Comparison of ENCODE assay signal across 1 cellular context in the genomic region with DNA sequence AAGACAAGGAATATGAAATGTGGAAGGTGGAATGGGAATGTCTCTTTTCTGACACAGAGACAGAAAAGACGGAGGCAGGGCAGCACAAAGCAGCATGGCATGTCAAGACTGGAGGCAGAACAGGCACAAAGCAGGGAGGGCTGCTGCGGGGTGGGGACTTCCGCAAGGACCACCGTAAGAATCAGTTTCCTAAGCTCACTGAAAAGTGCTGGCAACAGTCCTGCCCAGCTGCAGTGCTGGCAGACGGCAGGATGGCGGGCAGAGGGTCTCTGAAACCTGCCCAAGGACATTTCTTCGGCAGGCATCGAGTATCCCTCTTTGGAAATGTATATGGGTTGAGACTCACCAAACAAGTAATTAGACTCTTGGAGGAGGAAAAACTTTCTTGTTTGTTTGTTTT.
TF ChIP-seq lines count a peak whose summit lies in the region.

No MANE protein-coding gene starts in this region.

TF ChIP-seq in K562, 482 proteins besides CTCF, POLR2A, EP300 and RAD21:
- TF ChIP-seq, protein P1, sequence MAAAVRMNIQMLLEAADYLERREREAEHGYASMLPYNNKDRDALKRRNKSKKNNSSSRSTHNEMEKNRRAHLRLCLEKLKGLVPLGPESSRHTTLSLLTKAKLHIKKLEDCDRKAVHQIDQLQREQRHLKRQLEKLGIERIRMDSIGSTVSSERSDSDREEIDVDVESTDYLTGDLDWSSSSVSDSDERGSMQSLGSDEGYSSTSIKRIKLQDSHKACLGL (CRISPR knock-in tag; IDR thresholded peaks at IDR 0.05; ENCODE audit: borderline replicate concordance, poor library complexity, severe bottlenecking) = no peak
- TF ChIP-seq, protein P2, sequence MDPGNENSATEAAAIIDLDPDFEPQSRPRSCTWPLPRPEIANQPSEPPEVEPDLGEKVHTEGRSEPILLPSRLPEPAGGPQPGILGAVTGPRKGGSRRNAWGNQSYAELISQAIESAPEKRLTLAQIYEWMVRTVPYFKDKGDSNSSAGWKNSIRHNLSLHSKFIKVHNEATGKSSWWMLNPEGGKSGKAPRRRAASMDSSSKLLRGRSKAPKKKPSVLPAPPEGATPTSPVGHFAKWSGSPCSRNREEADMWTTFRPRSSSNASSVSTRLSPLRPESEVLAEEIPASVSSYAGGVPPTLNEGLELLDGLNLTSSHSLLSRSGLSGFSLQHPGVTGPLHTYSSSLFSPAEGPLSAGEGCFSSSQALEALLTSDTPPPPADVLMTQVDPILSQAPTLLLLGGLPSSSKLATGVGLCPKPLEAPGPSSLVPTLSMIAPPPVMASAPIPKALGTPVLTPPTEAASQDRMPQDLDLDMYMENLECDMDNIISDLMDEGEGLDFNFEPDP (CRISPR knock-in tag; IDR thresholded peaks at IDR 0.05) = no peak
- TF ChIP-seq, protein P3, sequence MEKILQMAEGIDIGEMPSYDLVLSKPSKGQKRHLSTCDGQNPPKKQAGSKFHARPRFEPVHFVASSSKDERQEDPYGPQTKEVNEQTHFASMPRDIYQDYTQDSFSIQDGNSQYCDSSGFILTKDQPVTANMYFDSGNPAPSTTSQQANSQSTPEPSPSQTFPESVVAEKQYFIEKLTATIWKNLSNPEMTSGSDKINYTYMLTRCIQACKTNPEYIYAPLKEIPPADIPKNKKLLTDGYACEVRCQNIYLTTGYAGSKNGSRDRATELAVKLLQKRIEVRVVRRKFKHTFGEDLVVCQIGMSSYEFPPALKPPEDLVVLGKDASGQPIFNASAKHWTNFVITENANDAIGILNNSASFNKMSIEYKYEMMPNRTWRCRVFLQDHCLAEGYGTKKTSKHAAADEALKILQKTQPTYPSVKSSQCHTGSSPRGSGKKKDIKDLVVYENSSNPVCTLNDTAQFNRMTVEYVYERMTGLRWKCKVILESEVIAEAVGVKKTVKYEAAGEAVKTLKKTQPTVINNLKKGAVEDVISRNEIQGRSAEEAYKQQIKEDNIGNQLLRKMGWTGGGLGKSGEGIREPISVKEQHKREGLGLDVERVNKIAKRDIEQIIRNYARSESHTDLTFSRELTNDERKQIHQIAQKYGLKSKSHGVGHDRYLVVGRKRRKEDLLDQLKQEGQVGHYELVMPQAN (IDR thresholded peaks at IDR 0.05; ENCODE audit: borderline replicate concordance) = no peak
- TF ChIP-seq TCFL5 (CRISPR knock-in tag; conservative IDR thresholded peaks at IDR 0.05) (no peak), NR1H2 (CRISPR knock-in tag; IDR thresholded peaks at IDR 0.05) (no peak), EWSR1 (IDR thresholded peaks at IDR 0.05; ENCODE audit: borderline replicate concordance, low read depth, partially characterized antibody) (no peak), ZBTB17 (CRISPR knock-in tag; IDR thresholded peaks at IDR 0.05) (no peak), ESRRA (IDR thresholded peaks at IDR 0.05; ENCODE audit: borderline replicate concordance, low read depth) (no peak)
- TF ChIP-seq, protein P4, sequence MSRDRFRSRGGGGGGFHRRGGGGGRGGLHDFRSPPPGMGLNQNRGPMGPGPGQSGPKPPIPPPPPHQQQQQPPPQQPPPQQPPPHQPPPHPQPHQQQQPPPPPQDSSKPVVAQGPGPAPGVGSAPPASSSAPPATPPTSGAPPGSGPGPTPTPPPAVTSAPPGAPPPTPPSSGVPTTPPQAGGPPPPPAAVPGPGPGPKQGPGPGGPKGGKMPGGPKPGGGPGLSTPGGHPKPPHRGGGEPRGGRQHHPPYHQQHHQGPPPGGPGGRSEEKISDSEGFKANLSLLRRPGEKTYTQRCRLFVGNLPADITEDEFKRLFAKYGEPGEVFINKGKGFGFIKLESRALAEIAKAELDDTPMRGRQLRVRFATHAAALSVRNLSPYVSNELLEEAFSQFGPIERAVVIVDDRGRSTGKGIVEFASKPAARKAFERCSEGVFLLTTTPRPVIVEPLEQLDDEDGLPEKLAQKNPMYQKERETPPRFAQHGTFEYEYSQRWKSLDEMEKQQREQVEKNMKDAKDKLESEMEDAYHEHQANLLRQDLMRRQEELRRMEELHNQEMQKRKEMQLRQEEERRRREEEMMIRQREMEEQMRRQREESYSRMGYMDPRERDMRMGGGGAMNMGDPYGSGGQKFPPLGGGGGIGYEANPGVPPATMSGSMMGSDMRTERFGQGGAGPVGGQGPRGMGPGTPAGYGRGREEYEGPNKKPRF (IDR thresholded peaks at IDR 0.05; ENCODE audit: low read depth, low read length) = no peak
